ENCODE assay signal across 16 cellular contexts in the genomic region with DNA sequence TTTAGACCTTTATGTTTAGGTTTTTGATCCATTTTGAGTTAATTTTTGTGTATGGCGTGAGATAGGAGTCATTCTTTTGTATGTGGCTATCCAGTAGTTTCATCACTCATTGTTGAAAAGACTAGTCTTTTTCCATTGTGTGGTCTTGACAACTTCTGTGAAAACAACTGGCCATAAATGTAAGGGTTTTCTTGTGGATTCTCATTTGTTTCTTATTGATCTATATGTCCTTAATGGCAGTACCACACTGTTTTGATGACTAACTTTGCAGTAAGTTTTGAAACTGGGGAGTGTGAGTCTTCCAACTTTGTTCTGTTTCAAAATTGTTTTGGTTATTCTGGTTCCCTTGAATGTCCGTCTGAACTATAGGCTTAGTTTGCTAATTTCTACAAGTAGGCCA.
"Had no signal": no experiment of that assay in that cellular context is flagged by ENCODE, and none has a peak within 500 bp of the region (broad histone marks: within the 10 kb centered on the region; RNA-seq: fewer than 3 reads in every experiment).

No MANE protein-coding gene starts in this region.

- H3K27ac Mint-ChIP-seq: brain, endodermal cell had no signal

- H3K4me3 Mint-ChIP-seq: activated T-cell treated with anti-CD3 and anti-CD28 coated beads, Interleukin-2, amount 50 U/mL, for 4 hours; brain; endodermal cell; neural crest cell had no signal

- H3K36me3 ChIP-seq: ovary, SJSA1, stomach, vagina had no signal

- DNase-seq: activated CD4-positive, alpha-beta T cell treated with anti-CD3 and anti-CD28 coated beads for 4 hours; activated naive CD4-positive, alpha-beta T cell treated with Interleukin-2 at 50 U/mL for 16 hours; activated T-cell treated with anti-CD3 and anti-CD28 coated beads, Interleukin-2, amount 50 U/mL, for 4 hours; amygdala; endodermal cell; hippocampal formation; left colon; ovary; sigmoid colon; stimulated activated CD4-positive, alpha-beta T cell treated with anti-CD3 and anti-CD28 coated beads, Interleukin-12 subunit alpha, Interleukin-12 subunit beta, amount 100 ng/mL, for 4 hours; stomach; SW 1271 had no signal

- H3K9me3 ChIP-seq: ovary, sigmoid colon, vagina had no signal

- H3K27me3 Mint-ChIP-seq: brain had no signal

- H3K4me3 ChIP-seq: ovary, sigmoid colon, SJSA1, stomach, vagina had no signal

- H3K27ac ChIP-seq: ovary, sigmoid colon, SJSA1, stomach, vagina had no signal

- ATAC-seq: activated T-cell treated with anti-CD3 and anti-CD28 coated beads, Interleukin-2, amount 50 U/mL, for 4 hours; left colon had no signal
